In genomic region chr4:188854451-188854850, GRCh38 we compare ENCODE assay signal across 18 cellular contexts.
"Had no signal": no experiment of that assay in that cellular context is flagged by ENCODE, and none has a peak within 500 bp of the region (broad histone marks: within the 10 kb centered on the region; RNA-seq: fewer than 3 reads in every experiment).

No MANE protein-coding gene starts in this region.

- H3K4me3 ChIP-seq: esophagus muscularis mucosa, mucosa of descending colon, thyroid gland had no signal

- H3K9me3 ChIP-seq: thyroid gland had no signal

- H3K27me3 Mint-ChIP-seq: activated CD4-positive, alpha-beta memory T cell treated with anti-CD3 and anti-CD28 coated beads, Interleukin-2, amount 10 ng/mL, durations not matched to agents 7 days and 5 days; activated naive CD4-positive, alpha-beta T cell treated with anti-CD3 and anti-CD28 coated beads, Interleukin-2, amount 50 U/mL, for 24 hours; naive thymus-derived CD8-positive, alpha-beta T cell; stimulated activated naive B cell treated with anti-CD40 and anti-IgM and Interleukin-4, amounts not matched to agents 10 μg/mL and 1 μg/mL and 100 μg/mL, for 72 hours had no signal

- H3K9ac ChIP-seq: parathyroid adenoma had no signal

- H3K79me2 ChIP-seq: parathyroid adenoma had no signal

- H3K36me3 ChIP-seq: esophagus muscularis mucosa, thyroid gland had no signal

- H2AFZ ChIP-seq: parathyroid adenoma had no signal

- H3K4me1 Mint-ChIP-seq: activated CD4-positive, alpha-beta memory T cell treated with anti-CD3 and anti-CD28 coated beads, Interleukin-2, amount 10 ng/mL, durations not matched to agents 7 days and 5 days; activated naive CD4-positive, alpha-beta T cell treated with anti-CD3 and anti-CD28 coated beads, Interleukin-2, amount 50 U/mL, for 24 hours; naive thymus-derived CD8-positive, alpha-beta T cell; stimulated activated naive B cell treated with anti-CD40 and anti-IgM and Interleukin-4, amounts not matched to agents 10 μg/mL and 1 μg/mL and 100 μg/mL, for 72 hours; WTC11 had no signal

- H3K27me3 ChIP-seq: esophagus muscularis mucosa, thyroid gland had no signal

- H3K27ac Mint-ChIP-seq: activated CD4-positive, alpha-beta memory T cell treated with anti-CD3 and anti-CD28 coated beads, Interleukin-2, amount 10 ng/mL, durations not matched to agents 7 days and 5 days; activated naive CD4-positive, alpha-beta T cell treated with anti-CD3 and anti-CD28 coated beads, Interleukin-2, amount 50 U/mL, for 24 hours; naive thymus-derived CD8-positive, alpha-beta T cell; stimulated activated naive B cell treated with anti-CD40 and anti-IgM and Interleukin-4, amounts not matched to agents 10 μg/mL and 1 μg/mL and 100 μg/mL, for 72 hours; T-helper 1 cell treated with Interleukin-12 subunit alpha and Interleukin-12 subunit beta and Interleukin-4 antibody, amounts not matched to agents 30 μg/mL and 1 μg/mL, for 36 hours; WTC11 had no signal

- H3K4me3 Mint-ChIP-seq: activated CD4-positive, alpha-beta memory T cell treated with anti-CD3 and anti-CD28 coated beads, Interleukin-2, amount 10 ng/mL, durations not matched to agents 7 days and 5 days; activated naive CD4-positive, alpha-beta T cell treated with anti-CD3 and anti-CD28 coated beads, Interleukin-2, amount 50 U/mL, for 24 hours; naive thymus-derived CD8-positive, alpha-beta T cell; stimulated activated naive B cell treated with anti-CD40 and anti-IgM and Interleukin-4, amounts not matched to agents 10 μg/mL and 1 μg/mL and 100 μg/mL, for 72 hours; T-helper 1 cell treated with Interleukin-12 subunit alpha and Interleukin-12 subunit beta and Interleukin-4 antibody, amounts not matched to agents 30 μg/mL and 1 μg/mL, for 36 hours; WTC11 had no signal

- ATAC-seq: left cardiac atrium; mucosa of descending colon; naive thymus-derived CD8-positive, alpha-beta T cell; stimulated activated naive B cell treated with anti-CD40 and anti-IgM and Interleukin-4, amounts not matched to agents 10 μg/mL and 1 μg/mL and 100 μg/mL, for 72 hours; WTC11 had no signal

- H3K4me1 ChIP-seq: esophagus muscularis mucosa, parathyroid adenoma, thyroid gland had no signal

- H3K36me3 Mint-ChIP-seq: activated naive CD4-positive, alpha-beta T cell treated with anti-CD3 and anti-CD28 coated beads, Interleukin-2, amount 50 U/mL, for 24 hours; stimulated activated naive B cell treated with anti-CD40 and anti-IgM and Interleukin-4, amounts not matched to agents 10 μg/mL and 1 μg/mL and 100 μg/mL, for 72 hours had no signal

- H3K27ac ChIP-seq: esophagus muscularis mucosa, parathyroid adenoma, thyroid gland had no signal

- DNase-seq: activated CD4-positive, alpha-beta memory T cell treated with anti-CD3 and anti-CD28 coated beads, Interleukin-2, amount 10 ng/mL, durations not matched to agents 7 days and 5 days; activated CD4-positive, alpha-beta T cell treated with anti-CD3 and anti-CD28 coated beads for 4 hours; activated effector memory CD4-positive, alpha-beta T cell treated with anti-CD3 and anti-CD28 coated beads, Interleukin-2, amount 50 U/mL, for 16 hours; activated T-cell treated with anti-CD3 and anti-CD28 coated beads, Interleukin-2, amount 50 U/mL, for 48 hours; foreskin melanocyte; left cardiac atrium; mucosa of descending colon; naive thymus-derived CD8-positive, alpha-beta T cell; retina; stimulated activated CD4-positive, alpha-beta T cell treated with anti-CD3 and anti-CD28 coated beads, Interleukin-15, amount 100 ng/mL, for 24 hours; stimulated activated CD4-positive, alpha-beta T cell treated with anti-CD3 and anti-CD28 coated beads, Interleukin-4, amount 100 ng/mL, for 1 hour; stimulated activated naive B cell treated with anti-CD40 and anti-IgM and Interleukin-4, amounts not matched to agents 10 μg/mL and 1 μg/mL and 100 μg/mL, for 72 hours; thyroid gland had no signal
